In the genomic region with DNA sequence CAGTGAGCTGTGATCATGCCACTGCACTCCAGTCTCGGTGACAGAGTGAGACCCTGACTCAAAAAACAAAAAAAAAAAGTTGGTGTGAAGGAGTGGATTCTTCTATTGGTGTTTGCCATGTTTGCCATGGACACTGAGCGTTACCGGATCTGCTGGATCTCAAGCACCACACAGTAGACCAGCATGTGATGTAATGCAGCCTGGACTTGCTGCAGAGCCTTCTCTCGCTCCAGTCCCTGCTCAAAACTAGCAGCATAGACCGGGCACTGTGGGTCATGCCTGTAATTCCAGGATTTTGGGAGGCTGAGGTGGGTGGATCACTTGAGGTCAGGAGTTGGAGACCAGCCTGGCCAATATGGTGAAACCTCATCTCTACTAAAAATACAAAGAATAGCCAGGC, we compare ENCODE assay signal across 22 cellular contexts. TPM values are rescaled to one million over a fixed set of nuclear protein-coding genes. Genes with fewer than 3 reads are reported as not detected.
"Had no signal": no experiment of that assay in that cellular context is flagged by ENCODE, and none has a peak within 500 bp of the region (broad histone marks: within the 10 kb centered on the region; RNA-seq: fewer than 3 reads in every experiment).

No MANE protein-coding gene starts in this region.

- FAIRE-seq: islet of Langerhans, keratinocyte, kidney had no signal

- H2AFZ ChIP-seq: hepatocyte had no signal

- H3K9me3 ChIP-seq: left lung, left ventricle myocardium inferior, lower lobe of right lung, mucosa of descending colon had no signal

- H3K79me2 ChIP-seq: hepatocyte had no signal

- H3K36me3 ChIP-seq: left lung, left ventricle myocardium inferior, lower lobe of right lung had no signal

- H3K4me3 ChIP-seq: hepatocyte, left lung, left ventricle myocardium inferior, lower lobe of right lung, lung, mucosa of descending colon had no signal

- H3K27ac ChIP-seq: left lung, left ventricle myocardium inferior, lower lobe of right lung had no signal

- DNase-seq: hippocampal formation, hypothalamus, immature natural killer cell, islet precursor cell, kidney, kidney glomerular epithelial cell, left cardiac atrium, left colon, left lung, left ventricle myocardium inferior, left ventricle myocardium superior, lower lobe of right lung, mammary epithelial cell, mesenchymal stem cell, mesendoderm, midbrain, mucosa of descending colon had no signal

- H3K27me3 ChIP-seq: hepatocyte, left lung had no signal

- H3K4me2 ChIP-seq: hepatocyte had no signal

- ATAC-seq: left cardiac atrium, left colon, left lobe of liver, left lung, left ventricle myocardium superior, lower lobe of right lung, mucosa of descending colon had no signal

RNA-seq across cellular contexts. Expression of a gene that starts 52.9 kb away (rescaled TPM):
- polyA plus RNA-seq: immature natural killer cell had no signal
